Comparison of ENCODE assay signal across 14 cellular contexts in genomic region chr5:124043456-124043855, GRCh38.
DNase-seq lines count a peak whose midpoint lies in the region; ATAC-seq, FAIRE-seq and TF ChIP-seq lines count a peak whose summit lies in the region.
"Had no signal": no experiment of that assay in that cellular context is flagged by ENCODE, and none has a peak within 500 bp of the region (broad histone marks: within the 10 kb centered on the region; RNA-seq: fewer than 3 reads in every experiment).

No MANE protein-coding gene starts in this region.

- H4K20me1 ChIP-seq in DOHH2 (ENCODE audit: control insufficient read depth, insufficient read depth, low read depth, low read length) (no peaks in the 10 kb centered on the region), keratinocyte (ENCODE audit: control insufficient read depth, extremely low read depth, insufficient read depth, low read length) (no peaks in the 10 kb centered on the region)

- DNase-seq in SK-MEL-5 (ENCODE audit: low read depth, low spot score) (peak; percentile 57), keratinocyte (ENCODE audit: low read depth, low spot score) (no peak), NCI-H2107 treated with DMSO at 0.1 percent for 48 hours (lab: John Stamatoyannopoulos, UW; ENCODE audit: unreplicated experiment) (no peak)
- no peak for DNase-seq in activated CD8-positive, alpha-beta memory T cell treated with anti-CD3 and anti-CD28 coated beads, Interleukin-2, amount 50 U/mL, for 4 hours
- DNase-seq: activated T-cell treated with anti-CD3 and anti-CD28 coated beads, Interleukin-2, amount 50 U/mL, for 48 hours; DMS79 treated with DMSO at 0.1 percent for 48 hours; NCI-H1092 treated with DMSO at 0.1 percent for 48 hours; stimulated activated CD4-positive, alpha-beta T cell treated with anti-CD3 and anti-CD28 coated beads, Interleukin-15, amount 100 ng/mL, for 24 hours had no signal

- TF ChIP-seq CTCF in DOHH2 (IDR thresholded peaks at IDR 0.05; ENCODE audit: low read depth, low read length, poor library complexity, severe bottlenecking), result peak; percentile 44
- TF ChIP-seq CTCF in keratinocyte (optimal IDR thresholded peaks at IDR 0.05 in 1 of 3, IDR thresholded peaks at IDR 0.05 in 1 of 3, conservative IDR thresholded peaks at IDR 0.05 in 1 of 3; ENCODE audit: extremely low read depth in 1 of 3, insufficient read depth in 2 of 3, low read length in 3 of 3), result peak; percentile 18 to 40 (median 22)

- H3K36me3 ChIP-seq in DOHH2 (ENCODE audit: control insufficient read depth, low read length), result no peaks in the 10 kb centered on the region
- no peaks in the 10 kb centered on the region for H3K36me3 ChIP-seq in keratinocyte (ENCODE audit: control insufficient read depth in 2 of 2, extremely low read depth in 1 of 2, insufficient read depth in 2 of 2, low read length in 2 of 2)

- H3K27me3 ChIP-seq in DOHH2 (ENCODE audit: control insufficient read depth, low read length), result no peaks in the 10 kb centered on the region
- H3K27me3 ChIP-seq in keratinocyte (ENCODE audit: control insufficient read depth, extremely low read depth, insufficient read depth, low read length), result no peaks in the 10 kb centered on the region

- H2AFZ ChIP-seq in keratinocyte (ENCODE audit: control insufficient read depth, low read length), result no peak overlapping the region

- H3K4me3 ChIP-seq in DOHH2 (ENCODE audit: low read length), result no peak overlapping the region
- H3K4me3 ChIP-seq in keratinocyte (ENCODE audit: control insufficient read depth in 2 of 3, extremely low read depth in 1 of 3, insufficient read depth in 2 of 3, low read depth in 1 of 3, low read length in 3 of 3), result no peak overlapping the region

- no peak for FAIRE-seq in keratinocyte (lab: Jason Lieb, UNC)

- dilution Hi-C loops in keratinocyte (cut with MboI; ENCODE audit: extremely low pct_ligation_motif_present, low sequenced_read_pairs), result no loop called here

- H3K27ac ChIP-seq in DOHH2 (ENCODE audit: low read depth, low read length), result no peak overlapping the region
- no peak overlapping the region for H3K27ac ChIP-seq in keratinocyte (ENCODE audit: control insufficient read depth, insufficient read depth, low read length)

- H3K79me2 ChIP-seq in DOHH2 (ENCODE audit: control insufficient read depth, low read length), result no peaks in the 10 kb centered on the region
- H3K79me2 ChIP-seq in keratinocyte (ENCODE audit: control insufficient read depth, insufficient read depth, low read length), result no peaks in the 10 kb centered on the region

- no peaks in the 10 kb centered on the region for H3K4me1 ChIP-seq in DOHH2 (ENCODE audit: control insufficient read depth, low read length)
- H3K4me1 ChIP-seq in keratinocyte (ENCODE audit: control insufficient read depth, extremely low read depth, insufficient read depth, low read length), result no peaks in the 10 kb centered on the region

- peak; percentile 49 for ATAC-seq in HG03442 (IDR thresholded peaks at IDR 0.05; ENCODE audit: unreplicated experiment)
- no peak for ATAC-seq in HG02571 (IDR thresholded peaks at IDR 0.05; ENCODE audit: unreplicated experiment)
- ATAC-seq in HG02759 (IDR thresholded peaks at IDR 0.05; ENCODE audit: unreplicated experiment), result no peak
- ATAC-seq: activated CD4-positive, CD25-positive, alpha-beta regulatory T cell treated with anti-CD3 and anti-CD28 coated beads, Interleukin-2, amount 50 U/mL, for 24 hours; esophagus mucosa had no signal

- no peaks in the 10 kb centered on the region for H3K9me1 ChIP-seq in keratinocyte (ENCODE audit: control insufficient read depth, extremely low read depth, insufficient read depth, low read length)

- no peaks in the 10 kb centered on the region for H3K9me2 ChIP-seq in DOHH2 (replicated peaks; ENCODE audit: control insufficient read depth, low read length)

- no peaks in the 10 kb centered on the region for H3F3A ChIP-seq in DOHH2 (ENCODE audit: control insufficient read depth, insufficient read depth)

- H3K9ac ChIP-seq in keratinocyte (ENCODE audit: control insufficient read depth, extremely low read depth, insufficient read depth, low read length), result no peak overlapping the region

- H3K9me3 ChIP-seq in DOHH2 (ENCODE audit: control insufficient read depth, insufficient read depth, low read length) (0 out of 2 replicates have a peak, but pooled peaks cover 6% of the 10 kb centered on the region), keratinocyte (ENCODE audit: control insufficient read depth, low read depth, low read length) (no peaks in the 10 kb centered on the region)

- H3K4me2 ChIP-seq in DOHH2 (ENCODE audit: low read length) (no peak overlapping the region), keratinocyte (ENCODE audit: control insufficient read depth, extremely low read depth, insufficient read depth, low read depth, low read length) (no peak overlapping the region)

- in situ Hi-C loops in SK-MEL-5 (cut with HindIII; ENCODE audit: low pct_unique_long_range_greater_than_20kb, low sequenced_read_pairs), result no loop called here
